In genomic region chr6:2448826-2449571, GRCh38 we compare ENCODE assay signal across 8 cellular contexts.
DNase-seq lines count a peak whose midpoint lies in the region; ATAC-seq and TF ChIP-seq lines count a peak whose summit lies in the region.

No MANE protein-coding gene starts in this region.

- CTCF ChIA-PET in HCT116 (lab: Charles Lee): interaction anchor here (1.0 to 2.1 kb wide), 4 partner anchors 11 to 240 kb away, joined by 3 to 5 read pairs (median 4); no protein-coding TSS in a partner anchor

- peaks cover 2% of the 10 kb centered on the region for H3K4me1 Mint-ChIP-seq in activated naive CD8-positive, alpha-beta T cell treated with anti-CD3 and anti-CD28 coated beads, Interleukin-2, amount 50 U/mL, for 24 hours

- TF ChIP-seq CTCF in HCT116 (IDR thresholded peaks at IDR 0.05 in 2 of 3, conservative IDR thresholded peaks at IDR 0.05 in 1 of 3; ENCODE audit: borderline replicate concordance in 1 of 3, insufficient read depth in 1 of 3, low read depth in 2 of 3, low read length in 2 of 3): peak; percentile 69 to 83 (median 83)
- TF ChIP-seq CTCF in retinal pigment epithelial cell (conservative IDR thresholded peaks at IDR 0.05; ENCODE audit: low read depth, low read length): peak; percentile 78

- no peaks in the 10 kb centered on the region for H3K36me3 ChIP-seq in HCT116 (ENCODE audit: control insufficient read depth in 1 of 2, insufficient read depth in 2 of 2, low read length in 2 of 2)

- no peaks in the 10 kb centered on the region for H3K27me3 ChIP-seq in HCT116 (ENCODE audit: insufficient read depth, low read length)

- H4K20me1 ChIP-seq in HCT116 (ENCODE audit: insufficient read depth): no peaks in the 10 kb centered on the region

- peak overlapping the region; percentile 11; the same call in 1 of the 2 replicates for H3K4me2 ChIP-seq in HCT116 (ENCODE audit: low read length)

- H3K9ac ChIP-seq in HCT116 (ENCODE audit: low read length): no peak overlapping the region

- H3K27me3 Mint-ChIP-seq in activated naive CD8-positive, alpha-beta T cell treated with anti-CD3 and anti-CD28 coated beads, Interleukin-2, amount 50 U/mL, for 24 hours: peaks cover 6% of the 10 kb centered on the region

- ATAC-seq in HCT116: peak; percentile 89
- ATAC-seq in activated naive CD8-positive, alpha-beta T cell treated with anti-CD3 and anti-CD28 coated beads, Interleukin-2, amount 50 U/mL, for 24 hours: peak; percentile 54
- no peak for ATAC-seq in HG02970 (IDR thresholded peaks at IDR 0.05; ENCODE audit: low FRiP score, unreplicated experiment)

- no peak overlapping the region for H3K27ac ChIP-seq in HCT116 (ENCODE audit: low read depth, low read length)

- H3K36me3 Mint-ChIP-seq in activated naive CD8-positive, alpha-beta T cell treated with anti-CD3 and anti-CD28 coated beads, Interleukin-2, amount 50 U/mL, for 24 hours (ENCODE audit: low read depth): peaks cover 3% of the 10 kb centered on the region

- intact Hi-C loops in HCT116 (cut with micrococcal nuclease): loop anchor here (1.0 to 5.0 kb wide), 5 partner anchors 97 to 852 kb away; no protein-coding TSS in a partner anchor

- peak overlapping the region; percentile 10 for H2AFZ ChIP-seq in HCT116 (ENCODE audit: low read depth, low read length, poor library complexity, severe bottlenecking)

- H3K9me3 ChIP-seq in HCT116 (ENCODE audit: control insufficient read depth in 1 of 2, insufficient read depth in 1 of 2, low read depth in 1 of 2, low read length in 2 of 2): no peaks in the 10 kb centered on the region

- peaks cover 0 to 4% of the 10 kb centered on the region in 2 experiments; a peak in 1 of 4 replicates for H3K4me1 ChIP-seq in HCT116 (ENCODE audit: control insufficient read depth in 1 of 2, insufficient read depth in 2 of 2, low read length in 2 of 2)

- TF ChIP-seq POLR2A in HCT116 (IDR thresholded peaks at IDR 0.05; ENCODE audit: borderline replicate concordance, extremely low read depth, insufficient read depth, insufficient read length): no peak

- H3K79me2 ChIP-seq in HCT116 (ENCODE audit: insufficient read depth, low read length): no peaks in the 10 kb centered on the region

- RAD21 ChIA-PET in HCT116 (lab: Charles Lee; ENCODE audit: low non-redundant PET in 1 of 2, low total read pairs in 2 of 2, uncharacterized antibody in 2 of 2, unreplicated experiment in 2 of 2): interaction anchor here in 1 of 2 experiments (1.0 kb wide), 1 partner anchor 185 kb away, joined by 3 read pairs; no protein-coding TSS in a partner anchor

- H3K9me2 ChIP-seq in HCT116 (ENCODE audit: insufficient read depth): no peaks in the 10 kb centered on the region

- peak; percentile 62 for DNase-seq in D341Med (ENCODE audit: low spot score)
- peak; percentile 59 for DNase-seq in HCT116 (ENCODE audit: low read depth, low spot score)
- DNase-seq in NCI-H526 treated with DMSO at 0.1 percent for 48 hours (lab: John Stamatoyannopoulos, UW): peak; percentile 66
- peak; percentile 7 for DNase-seq in activated naive CD8-positive, alpha-beta T cell treated with anti-CD3 and anti-CD28 coated beads, Interleukin-2, amount 50 U/mL, for 24 hours
- peak; percentile 49 for DNase-seq in hepatic stellate cell (ENCODE audit: low spot score)
- DNase-seq in retinal pigment epithelial cell (ENCODE audit: low read depth): peak; percentile 25
- DNase-seq in stimulated activated CD4-positive, alpha-beta T cell treated with anti-CD3 and anti-CD28 coated beads, Interleukin-4, amount 100 ng/mL, for 4 hours: no peak

- peak overlapping the region; percentile 66 for H3K4me3 Mint-ChIP-seq in activated naive CD8-positive, alpha-beta T cell treated with anti-CD3 and anti-CD28 coated beads, Interleukin-2, amount 50 U/mL, for 24 hours

- H3K4me3 ChIP-seq in HCT116 (replicated peaks in 1 of 2; ENCODE audit: low read depth in 1 of 2, low read length in 2 of 2): no peak overlapping the region
- peak overlapping the region; percentile 18 for H3K4me3 ChIP-seq in retinal pigment epithelial cell (ENCODE audit: low read length)

- no TSS peak for BruUV-seq in HCT116 (replicated peaks; lab: Mats Ljungman, UMichigan)

- no peak overlapping the region for H3K27ac Mint-ChIP-seq in activated naive CD8-positive, alpha-beta T cell treated with anti-CD3 and anti-CD28 coated beads, Interleukin-2, amount 50 U/mL, for 24 hours

- POLR2A ChIA-PET in HCT116 (lab: Charles Lee): no interaction called here

- TF ChIP-seq RAD21 in HCT116 (IDR thresholded peaks at IDR 0.05; ENCODE audit: low read depth): peak; percentile 94

- no peaks in the 10 kb centered on the region for H3K9me3 Mint-ChIP-seq in activated naive CD8-positive, alpha-beta T cell treated with anti-CD3 and anti-CD28 coated beads, Interleukin-2, amount 50 U/mL, for 24 hours

TF ChIP-seq in HCT116, 20 proteins besides CTCF, POLR2A, EP300 and RAD21:
- peak; percentile 75 for TF ChIP-seq MAX (IDR thresholded peaks at IDR 0.05)
- TF ChIP-seq, protein P1, sequence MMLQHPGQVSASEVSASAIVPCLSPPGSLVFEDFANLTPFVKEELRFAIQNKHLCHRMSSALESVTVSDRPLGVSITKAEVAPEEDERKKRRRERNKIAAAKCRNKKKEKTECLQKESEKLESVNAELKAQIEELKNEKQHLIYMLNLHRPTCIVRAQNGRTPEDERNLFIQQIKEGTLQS (IDR thresholded peaks at IDR 0.05): no peak
- peak; percentile 59; the same call in 1 of the 2 replicates for TF ChIP-seq CBX3 (IDR thresholded peaks at IDR 0.05; ENCODE audit: low read depth)
- TF ChIP-seq EZH2phosphoT487 (IDR thresholded peaks at IDR 0.05; ENCODE audit: borderline replicate concordance): no peak

Comparison
In these comparisons a context has a peak if more than half of its experiments do, and no peak if none do; other contexts are left out.
1. DNase-seq: peak in D341Med (single experiment), HCT116 (single experiment), NCI-H526 treated with DMSO at 0.1 percent for 48 hours (single experiment), activated naive CD8-positive, alpha-beta T cell treated with anti-CD3 and anti-CD28 coated beads, Interleukin-2, amount 50 U/mL, for 24 hours (single experiment), hepatic stellate cell (single experiment) and retinal pigment epithelial cell (single experiment); none in stimulated activated CD4-positive, alpha-beta T cell treated with anti-CD3 and anti-CD28 coated beads, Interleukin-4, amount 100 ng/mL, for 4 hours (0 of 2).